ENCODE assay signal across 8 cellular contexts in the genomic region with DNA sequence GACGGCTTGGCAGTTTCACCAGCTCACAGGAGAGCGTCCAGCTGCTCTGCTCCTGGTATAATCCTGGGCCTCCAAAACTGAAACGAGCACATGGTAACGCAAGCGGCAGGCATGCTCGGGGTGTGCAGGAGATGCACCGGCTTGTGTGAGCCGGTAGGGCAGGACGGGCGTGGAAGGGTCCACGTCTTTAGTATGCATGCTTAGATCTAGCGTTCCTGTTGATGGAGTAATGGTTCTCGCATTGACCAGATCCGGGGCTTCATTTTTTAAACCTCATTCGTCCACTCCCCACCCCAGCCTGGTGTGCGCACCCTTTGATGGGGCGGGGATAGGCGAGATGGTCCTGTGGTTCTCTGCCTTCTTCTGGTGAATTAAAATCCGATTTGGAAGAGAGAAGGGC. TPM values are rescaled to one million over a fixed set of nuclear protein-coding genes. Genes with fewer than 3 reads are reported as not detected.
DNase-seq lines count a peak whose midpoint lies in the region; ATAC-seq and TF ChIP-seq lines count a peak whose summit lies in the region.

No MANE protein-coding gene starts in this region.

- H3K9me2 ChIP-seq in SK-N-SH: no peaks in the 10 kb centered on the region

- H4K20me1 ChIP-seq in SK-N-SH (ENCODE audit: insufficient read depth): no peaks in the 10 kb centered on the region

- no peak for TF ChIP-seq RAD21 in SK-N-SH (IDR thresholded peaks at IDR 0.05; ENCODE audit: low read length)

- no peak for TF ChIP-seq EP300 in SK-N-SH (IDR thresholded peaks at IDR 0.05; ENCODE audit: borderline replicate concordance in 1 of 2, low read depth in 1 of 2, low read length in 1 of 2)

- POLR2A ChIA-PET in SK-N-SH (lab: Yijun Ruan, JAX): interaction anchor here (0.6 to 0.9 kb wide), 2 partner anchors 104 to 332 kb away, joined by 3 to 4 read pairs; partner anchors contain the start of gene SORBS2

- H3K4me2 ChIP-seq in SK-N-SH: peak overlapping the region; percentile 78

- peak overlapping the region; percentile 92 for H2AFZ ChIP-seq in SK-N-SH (ENCODE audit: low read depth)

- no peaks in the 10 kb centered on the region for H3F3A ChIP-seq in SK-N-SH (replicated peaks; ENCODE audit: insufficient read depth)

- no peak; the same call in 1 of the 2 replicates for TF ChIP-seq CTCF in SK-N-SH (IDR thresholded peaks at IDR 0.05)

- H3K4me3 ChIP-seq in SK-N-SH (ENCODE audit: low read depth in 2 of 2, low read length in 1 of 2): peak overlapping the region; percentile 56
- H3K4me3 ChIP-seq in esophagus (ENCODE audit: low read depth in 1 of 2, low read length in 2 of 2): peak overlapping the region; percentile 64 to 66
- H3K4me3 ChIP-seq in muscle layer of colon (ENCODE audit: low read depth in 1 of 2, low read length in 2 of 2): peak overlapping the region; percentile 65 to 76

- DNase-seq in stimulated activated CD4-positive, alpha-beta T cell treated with anti-CD3 and anti-CD28 coated beads, Interleukin-4, amount 100 ng/mL, for 24 hours: peak; percentile 14
- DNase-seq in stimulated activated CD4-positive, alpha-beta T cell treated with anti-CD3 and anti-CD28 coated beads, Interleukin-2, amount 100 ng/mL, for 48 hours: no peak
- DNase-seq in SK-N-SH (peak; percentile 76), OCI-M1 (lab: John Stamatoyannopoulos, UW) (no peak), NCI-H1048 (lab: John Stamatoyannopoulos, UW) (no peak)

- peaks cover 0 to 8% of the 10 kb centered on the region in 2 experiments; a peak in 2 of 4 replicates for H3K4me1 ChIP-seq in SK-N-SH (ENCODE audit: control insufficient read depth in 1 of 2, insufficient read depth in 2 of 2, low read depth in 1 of 2, low read length in 1 of 2)
- peaks cover 2 to 3% of the 10 kb centered on the region in 2 donors for H3K4me1 ChIP-seq in esophagus (ENCODE audit: control insufficient read depth in 2 of 2, insufficient read depth in 2 of 2, low read length in 1 of 2)
- H3K4me1 ChIP-seq in muscle layer of colon (ENCODE audit: insufficient read depth, low read length): peaks cover 9% of the 10 kb centered on the region

- 0 out of 2 replicates have a peak, but pooled peaks cover 6% of the 10 kb centered on the region for H3K27me3 ChIP-seq in SK-N-SH (ENCODE audit: insufficient read depth)
- H3K27me3 ChIP-seq in esophagus (ENCODE audit: control insufficient read depth in 1 of 2, insufficient read depth in 2 of 2, low read length in 2 of 2): no peaks in the 10 kb centered on the region
- no peaks in the 10 kb centered on the region for H3K27me3 ChIP-seq in muscle layer of colon (ENCODE audit: control insufficient read depth in 1 of 2, insufficient read depth in 2 of 2, low read length in 2 of 2)

- WGBS in SK-N-SH (ENCODE audit: low lambda C conversion rate): 23% methylated on average over 17 of the region's 19 CpGs
- WGBS in esophagus, 2 donors: 3% methylated on average over 19 of the region's 19 CpGs

- peak overlapping the region in 1 of 2 experiments; percentile 62; a peak in 1 of 4 replicates for H3K27ac ChIP-seq in SK-N-SH (ENCODE audit: low read depth in 2 of 2, low read length in 1 of 2)
- H3K27ac ChIP-seq in esophagus (ENCODE audit: low read depth in 2 of 2, low read length in 1 of 2): peak overlapping the region; percentile 72 to 78
- peak overlapping the region; percentile 76 for H3K27ac ChIP-seq in muscle layer of colon (ENCODE audit: low read depth, low read length)

- no peak overlapping the region for H3K9ac ChIP-seq in SK-N-SH
- H3K9ac ChIP-seq in muscle layer of colon (ENCODE audit: low read length): no peak overlapping the region

- H3K9me3 ChIP-seq in SK-N-SH: no peaks in the 10 kb centered on the region
- H3K9me3 ChIP-seq in esophagus (ENCODE audit: control insufficient read depth in 2 of 2, insufficient read depth in 1 of 2, low read depth in 1 of 2, low read length in 1 of 2): peaks cover 0 to 2% of the 10 kb centered on the region in 2 donors
- H3K9me3 ChIP-seq in muscle layer of colon (ENCODE audit: low read length): no peaks in the 10 kb centered on the region

- CTCF ChIA-PET in SK-N-SH (lab: Yijun Ruan, JAX): interaction anchor here (0.7 to 0.8 kb wide), 2 partner anchors 10 to 21 kb away, joined by 3 read pairs; no protein-coding TSS in a partner anchor

- no peaks in the 10 kb centered on the region for H3K36me3 ChIP-seq in SK-N-SH (replicated peaks in 1 of 2; ENCODE audit: control insufficient read depth in 1 of 2, insufficient read depth in 2 of 2, low read length in 1 of 2)
- H3K36me3 ChIP-seq in esophagus (ENCODE audit: control insufficient read depth in 2 of 2, insufficient read depth in 2 of 2, low read length in 1 of 2): no peaks in the 10 kb centered on the region
- H3K36me3 ChIP-seq in muscle layer of colon (ENCODE audit: insufficient read depth, low read length): no peaks in the 10 kb centered on the region

- peak; percentile 39 for ATAC-seq in HG02763 (IDR thresholded peaks at IDR 0.05; ENCODE audit: unreplicated experiment)

- no peaks in the 10 kb centered on the region for H3K79me2 ChIP-seq in SK-N-SH (ENCODE audit: insufficient read depth)

TF ChIP-seq in SK-N-SH, 30 proteins besides CTCF, POLR2A, EP300 and RAD21:
- TF ChIP-seq TCF12 (IDR thresholded peaks at IDR 0.05) (no peak), YY1 (IDR thresholded peaks at IDR 0.05; ENCODE audit: low read depth) (no peak), ZBTB33 (IDR thresholded peaks at IDR 0.05; ENCODE audit: borderline replicate concordance, low read depth) (no peak), MXI1 (IDR thresholded peaks at IDR 0.05; ENCODE audit: low read depth, low read length) (peak; percentile 33; the same call in 1 of the 2 replicates), NFIC (IDR thresholded peaks at IDR 0.05; ENCODE audit: borderline replicate concordance) (no peak), FOSL2 (IDR thresholded peaks at IDR 0.05; ENCODE audit: borderline replicate concordance, low read depth) (no peak), MEF2A (IDR thresholded peaks at IDR 0.05; ENCODE audit: borderline replicate concordance, low read depth) (no peak), USF1 (IDR thresholded peaks at IDR 0.05; ENCODE audit: borderline replicate concordance, low read depth) (no peak), ELF1 (IDR thresholded peaks at IDR 0.05) (no peak)
- TF ChIP-seq, protein P1, sequence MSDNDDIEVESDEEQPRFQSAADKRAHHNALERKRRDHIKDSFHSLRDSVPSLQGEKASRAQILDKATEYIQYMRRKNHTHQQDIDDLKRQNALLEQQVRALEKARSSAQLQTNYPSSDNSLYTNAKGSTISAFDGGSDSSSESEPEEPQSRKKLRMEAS (IDR thresholded peaks at IDR 0.05; ENCODE audit: low read depth): peak; percentile 69
- TF ChIP-seq, protein P2, sequence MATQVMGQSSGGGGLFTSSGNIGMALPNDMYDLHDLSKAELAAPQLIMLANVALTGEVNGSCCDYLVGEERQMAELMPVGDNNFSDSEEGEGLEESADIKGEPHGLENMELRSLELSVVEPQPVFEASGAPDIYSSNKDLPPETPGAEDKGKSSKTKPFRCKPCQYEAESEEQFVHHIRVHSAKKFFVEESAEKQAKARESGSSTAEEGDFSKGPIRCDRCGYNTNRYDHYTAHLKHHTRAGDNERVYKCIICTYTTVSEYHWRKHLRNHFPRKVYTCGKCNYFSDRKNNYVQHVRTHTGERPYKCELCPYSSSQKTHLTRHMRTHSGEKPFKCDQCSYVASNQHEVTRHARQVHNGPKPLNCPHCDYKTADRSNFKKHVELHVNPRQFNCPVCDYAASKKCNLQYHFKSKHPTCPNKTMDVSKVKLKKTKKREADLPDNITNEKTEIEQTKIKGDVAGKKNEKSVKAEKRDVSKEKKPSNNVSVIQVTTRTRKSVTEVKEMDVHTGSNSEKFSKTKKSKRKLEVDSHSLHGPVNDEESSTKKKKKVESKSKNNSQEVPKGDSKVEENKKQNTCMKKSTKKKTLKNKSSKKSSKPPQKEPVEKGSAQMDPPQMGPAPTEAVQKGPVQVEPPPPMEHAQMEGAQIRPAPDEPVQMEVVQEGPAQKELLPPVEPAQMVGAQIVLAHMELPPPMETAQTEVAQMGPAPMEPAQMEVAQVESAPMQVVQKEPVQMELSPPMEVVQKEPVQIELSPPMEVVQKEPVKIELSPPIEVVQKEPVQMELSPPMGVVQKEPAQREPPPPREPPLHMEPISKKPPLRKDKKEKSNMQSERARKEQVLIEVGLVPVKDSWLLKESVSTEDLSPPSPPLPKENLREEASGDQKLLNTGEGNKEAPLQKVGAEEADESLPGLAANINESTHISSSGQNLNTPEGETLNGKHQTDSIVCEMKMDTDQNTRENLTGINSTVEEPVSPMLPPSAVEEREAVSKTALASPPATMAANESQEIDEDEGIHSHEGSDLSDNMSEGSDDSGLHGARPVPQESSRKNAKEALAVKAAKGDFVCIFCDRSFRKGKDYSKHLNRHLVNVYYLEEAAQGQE (IDR thresholded peaks at IDR 0.05; ENCODE audit: low read depth, low read length): no peak

RNA-seq across cellular contexts. Expression of gene FAM149A, which starts 39.7 kb away (rescaled TPM):
- 0.21 and 0.38 TPM in 2 replicates for polyA plus RNA-seq in SK-N-SH (2012; rRNA removed)
- polyA plus RNA-seq in SK-N-SH (2012; cell fraction: cytosol; rRNA removed): 0.43 and 0.49 TPM in 2 replicates
- polyA plus RNA-seq in SK-N-SH (2012; cell fraction: nucleus; rRNA removed): 0.29 and 0.30 TPM in 2 replicates
- 1 to 10 TPM; 3.2 to 6.7 TPM for polyA plus RNA-seq in esophagus

RNA-seq across cellular contexts. Expression of gene CYP4V2, which starts 47.2 kb away (rescaled TPM):
- polyA plus RNA-seq in SK-N-SH (2012; rRNA removed) (7.8 and 10.0 TPM in 2 replicates), esophagus (1 to 10 TPM; 4.4 to 6.4 TPM)
- polyA plus RNA-seq in SK-N-SH (2012; cell fraction: cytosol; rRNA removed): 10.4 and 11.7 TPM in 2 replicates
- polyA plus RNA-seq in SK-N-SH (2012; cell fraction: nucleus; rRNA removed): 14.5 and 17.6 TPM in 2 replicates

Comparison
In these comparisons a context has a peak if more than half of its experiments do, and no peak if none do; other contexts are left out.
1. DNase-seq: peak in stimulated activated CD4-positive, alpha-beta T cell treated with anti-CD3 and anti-CD28 coated beads, Interleukin-4, amount 100 ng/mL, for 24 hours (single experiment) and SK-N-SH (single experiment); none in stimulated activated CD4-positive, alpha-beta T cell treated with anti-CD3 and anti-CD28 coated beads, Interleukin-2, amount 100 ng/mL, for 48 hours (0 of 2), OCI-M1 (single experiment) and NCI-H1048 (single experiment).
2. Peak in every context shown above with its lines, with median percentiles within 50 percentile points of each other: H3K4me3 ChIP-seq.